Comparison of ENCODE assay signal across 1 cellular context in the genomic region with DNA sequence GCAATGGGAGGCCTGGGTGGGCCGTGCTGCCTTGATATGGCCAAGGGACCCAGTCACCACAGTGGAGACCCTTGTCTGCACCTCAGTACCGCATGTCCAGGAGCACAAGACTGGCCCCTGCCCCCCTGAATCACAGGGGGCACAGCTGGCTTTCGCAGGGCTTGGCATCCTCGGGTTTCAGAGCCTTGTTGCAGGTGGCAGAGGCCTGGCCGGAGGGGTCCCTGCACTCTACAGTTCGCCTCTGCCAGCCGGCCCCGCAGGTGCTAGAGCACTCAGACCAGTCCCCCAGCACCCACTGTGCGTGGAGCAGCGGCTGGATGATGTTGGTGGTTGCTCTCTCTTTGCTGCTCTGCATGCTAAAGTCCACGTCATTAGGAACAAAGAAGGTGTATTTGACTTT.
TF ChIP-seq lines count a peak whose summit lies in the region.

No MANE protein-coding gene starts in this region.

TF ChIP-seq in IMR-90, 13 proteins besides CTCF, POLR2A, EP300 and RAD21:
- TF ChIP-seq FOS (IDR thresholded peaks at IDR 0.05; ENCODE audit: low read depth, low read length) (no peak), CEBPB (IDR thresholded peaks at IDR 0.05; ENCODE audit: low read depth, low read length) (no peak), RFX5 (IDR thresholded peaks at IDR 0.05; ENCODE audit: low read depth, low read length) (no peak), CHD1 (IDR thresholded peaks at IDR 0.05; ENCODE audit: low read depth, low read length) (no peak), SMC3 (IDR thresholded peaks at IDR 0.05; ENCODE audit: low read depth, low read length) (no peak), RCOR1 (IDR thresholded peaks at IDR 0.05; ENCODE audit: insufficient replicate concordance, low read length) (no peak), MAZ (IDR thresholded peaks at IDR 0.05; ENCODE audit: borderline replicate concordance, low read depth, low read length) (no peak), MAFK (IDR thresholded peaks at IDR 0.05; ENCODE audit: low read depth, low read length) (no peak), NFE2L2 (IDR thresholded peaks at IDR 0.05; ENCODE audit: low read depth, low read length) (no peak), BHLHE40 (IDR thresholded peaks at IDR 0.05; ENCODE audit: low read depth, low read length) (no peak), MXI1 (IDR thresholded peaks at IDR 0.05; ENCODE audit: borderline replicate concordance, low read depth, low read length) (no peak)
- TF ChIP-seq, protein P1, sequence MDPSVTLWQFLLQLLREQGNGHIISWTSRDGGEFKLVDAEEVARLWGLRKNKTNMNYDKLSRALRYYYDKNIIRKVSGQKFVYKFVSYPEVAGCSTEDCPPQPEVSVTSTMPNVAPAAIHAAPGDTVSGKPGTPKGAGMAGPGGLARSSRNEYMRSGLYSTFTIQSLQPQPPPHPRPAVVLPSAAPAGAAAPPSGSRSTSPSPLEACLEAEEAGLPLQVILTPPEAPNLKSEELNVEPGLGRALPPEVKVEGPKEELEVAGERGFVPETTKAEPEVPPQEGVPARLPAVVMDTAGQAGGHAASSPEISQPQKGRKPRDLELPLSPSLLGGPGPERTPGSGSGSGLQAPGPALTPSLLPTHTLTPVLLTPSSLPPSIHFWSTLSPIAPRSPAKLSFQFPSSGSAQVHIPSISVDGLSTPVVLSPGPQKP (IDR thresholded peaks at IDR 0.05; ENCODE audit: borderline replicate concordance, low read depth, low read length) = no peak
- TF ChIP-seq, protein P2, sequence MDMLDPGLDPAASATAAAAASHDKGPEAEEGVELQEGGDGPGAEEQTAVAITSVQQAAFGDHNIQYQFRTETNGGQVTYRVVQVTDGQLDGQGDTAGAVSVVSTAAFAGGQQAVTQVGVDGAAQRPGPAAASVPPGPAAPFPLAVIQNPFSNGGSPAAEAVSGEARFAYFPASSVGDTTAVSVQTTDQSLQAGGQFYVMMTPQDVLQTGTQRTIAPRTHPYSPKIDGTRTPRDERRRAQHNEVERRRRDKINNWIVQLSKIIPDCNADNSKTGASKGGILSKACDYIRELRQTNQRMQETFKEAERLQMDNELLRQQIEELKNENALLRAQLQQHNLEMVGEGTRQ (IDR thresholded peaks at IDR 0.05; ENCODE audit: low read depth, low read length) = no peak
